Comparison of ENCODE assay signal across 12 cellular contexts in the genomic region with DNA sequence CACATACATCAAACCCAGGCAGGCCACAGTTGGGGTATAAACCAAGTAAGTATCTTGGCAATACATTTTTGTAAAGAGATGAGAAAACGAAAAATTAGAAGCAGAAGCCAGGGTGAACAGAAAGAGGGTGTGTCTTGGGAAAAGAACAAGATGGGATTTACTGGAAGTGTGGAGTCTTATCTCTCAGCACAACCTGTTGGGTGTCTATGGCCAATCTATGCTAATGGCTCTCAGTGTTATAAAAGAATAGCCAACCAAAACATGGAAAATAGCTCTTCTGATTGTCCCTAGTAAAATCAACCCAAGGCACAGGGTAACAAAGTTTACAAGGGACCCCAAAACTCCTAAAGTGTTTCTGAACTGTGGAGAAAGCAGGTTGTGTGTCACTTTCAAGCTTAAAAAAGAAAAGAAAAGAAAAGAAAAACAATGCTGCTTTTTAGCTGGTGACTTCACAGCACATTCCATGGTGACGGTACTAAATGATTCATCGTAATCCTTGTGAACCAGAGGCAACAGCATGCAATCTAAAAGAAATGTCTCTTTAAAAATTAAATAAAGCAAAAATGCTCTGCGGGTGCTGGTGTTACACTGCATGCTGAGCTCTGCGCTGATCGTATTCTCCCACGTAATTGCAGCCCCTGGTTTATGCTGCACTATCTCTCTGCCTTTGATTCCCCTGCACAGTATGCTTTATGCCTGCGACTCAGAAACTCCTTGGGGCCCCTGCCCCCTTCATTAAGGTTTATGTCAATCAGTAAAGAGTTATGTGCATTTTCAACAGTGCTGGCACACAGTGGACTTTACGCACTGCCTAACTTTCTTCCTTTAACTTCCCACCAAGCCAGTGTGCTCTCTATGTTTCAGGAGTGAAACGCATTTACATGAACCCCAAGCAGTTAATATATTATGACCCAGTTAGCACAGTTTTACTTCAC.
DNase-seq lines count a peak whose midpoint lies in the region; ATAC-seq and TF ChIP-seq lines count a peak whose summit lies in the region.
"Had no signal": no experiment of that assay in that cellular context is flagged by ENCODE, and none has a peak within 500 bp of the region (broad histone marks: within the 10 kb centered on the region; RNA-seq: fewer than 3 reads in every experiment).

No MANE protein-coding gene starts in this region.

- no peak overlapping the region for H2BK15ac ChIP-seq in H9 (ENCODE audit: low read depth, low read length)

- POLR2A ChIA-PET in AG04450 (lab: Yijun Ruan, JAX) = no interaction called here

- H2BK120ac ChIP-seq in H9 (ENCODE audit: low read depth, low read length, poor library complexity, severe bottlenecking) = no peak overlapping the region

- no peak overlapping the region for H4K8ac ChIP-seq in H9 (replicated peaks; ENCODE audit: insufficient read length, low read depth, low read length)

- H3K27ac Mint-ChIP-seq in mesothelial cell of epicardium (peak overlapping the region; percentile 65), H9 (peak overlapping the region in 1 of 3 experiments; percentile 76; a peak in 1 of 7 replicates)
- H3K27ac Mint-ChIP-seq: CD4-positive, alpha-beta memory T cell; natural killer cell had no signal

- peaks cover 3% of the 10 kb centered on the region for H3K27me3 ChIP-seq in AG04450 (ENCODE audit: control insufficient read depth, insufficient read depth, low read length)
- H3K27me3 ChIP-seq in H9 (ENCODE audit: insufficient read depth, low read length) = no peaks in the 10 kb centered on the region

- WGBS in H9 (ENCODE audit: extremely low coverage, insufficient read length, low lambda C conversion rate) = no CpG with 5 or more reads among the region's 10 CpGs

- H3T11ph ChIP-seq in H9 (ENCODE audit: low read length) = no peak overlapping the region

- H3K4me1 Mint-ChIP-seq in mesothelial cell of epicardium (peaks cover 25% of the 10 kb centered on the region), H9 (peaks cover 32 to 45% of the 10 kb centered on the region in 2 experiments)
- H3K4me1 Mint-ChIP-seq: CD4-positive, alpha-beta memory T cell; natural killer cell had no signal

- DNase-seq in AG04450 (ENCODE audit: low read depth, low spot score) (peak; percentile 50), LHCN-M2 (ENCODE audit: low read depth) (peak; percentile 70), caudate nucleus (lab: John Stamatoyannopoulos, UW) (no peak), mesothelial cell of epicardium (ENCODE audit: low spot score in 2 of 2, unreplicated experiment in 2 of 2) (no peak), H9 (no peak), mucosa of descending colon (no peak), D341Med (ENCODE audit: low spot score) (no peak), NCI-H2107 (lab: John Stamatoyannopoulos, UW) (no peak)
- DNase-seq: activated CD4-positive, alpha-beta T cell treated with anti-CD3 and anti-CD28 coated beads, Interleukin-2, amount 50 U/mL, for 4 hours; CD4-positive, alpha-beta memory T cell; natural killer cell; NCI-H1092 treated with DMSO at 0.1 percent for 48 hours had no signal

- H2AK5ac ChIP-seq in H9 (ENCODE audit: insufficient read length, low read length) = no peak overlapping the region

- no peak overlapping the region for H3K4ac ChIP-seq in H9 (ENCODE audit: low read depth, low read length)

- H3K4me3 ChIP-seq in AG04450 (ENCODE audit: low read depth, low read length) = peak overlapping the region; percentile 37
- H3K4me3 ChIP-seq in mucosa of descending colon = no peak overlapping the region

- no peak overlapping the region for H3K4me2 ChIP-seq in H9 (ENCODE audit: insufficient read depth, insufficient read length, low read length)

- no peak overlapping the region for H4K91ac ChIP-seq in H9 (ENCODE audit: insufficient read length, low read depth, low read length)

- no peaks in the 10 kb centered on the region for H3K27me3 Mint-ChIP-seq in mesothelial cell of epicardium (ENCODE audit: low read depth)
- H3K27me3 Mint-ChIP-seq in H9 (ENCODE audit: low read depth) = peaks cover 17% of the 10 kb centered on the region
- H3K27me3 Mint-ChIP-seq: CD4-positive, alpha-beta memory T cell had no signal

- no peak overlapping the region for H4K5ac ChIP-seq in H9 (ENCODE audit: insufficient read length, low read depth, low read length)

- TF ChIP-seq CTCF in AG04450 (IDR thresholded peaks at IDR 0.05; ENCODE audit: low read depth, low read length) (no peak), mesothelial cell of epicardium (IDR thresholded peaks at IDR 0.05; ENCODE audit: unreplicated experiment) (no peak), H9 (conservative IDR thresholded peaks at IDR 0.05) (no peak), mucosa of descending colon (IDR thresholded peaks at IDR 0.05) (no peak)

- no peaks in the 10 kb centered on the region for H3K79me2 ChIP-seq in H9 (ENCODE audit: insufficient read depth, low read length)

- H3K9me3 ChIP-seq in AG04450 (ENCODE audit: control insufficient read depth, insufficient read depth, low read length) = no peaks in the 10 kb centered on the region
- peaks cover 6% of the 10 kb centered on the region for H3K9me3 ChIP-seq in H9 (ENCODE audit: control insufficient read depth, low read depth, low read length)
- H3K9me3 ChIP-seq in mucosa of descending colon = no peaks in the 10 kb centered on the region

- H3K27ac ChIP-seq in AG04450 (ENCODE audit: low read depth, low read length) = peak overlapping the region; percentile 48
- peak overlapping the region; percentile 58 for H3K27ac ChIP-seq in caudate nucleus (ENCODE audit: low read depth, low read length)
- no peak overlapping the region for H3K27ac ChIP-seq in H9 (ENCODE audit: insufficient read length, low read depth, low read length)

- H3K14ac ChIP-seq in H9 (ENCODE audit: insufficient read depth, low read length) = no peak overlapping the region

- H3K36me3 Mint-ChIP-seq in mesothelial cell of epicardium (no peaks in the 10 kb centered on the region), H9 (ENCODE audit: insufficient read depth in 1 of 3, low read depth in 3 of 3) (peaks cover 8 to 14% (median 12%) of the 10 kb centered on the region in 3 experiments)
- H3K36me3 Mint-ChIP-seq: CD4-positive, alpha-beta memory T cell had no signal

- H3K4me3 Mint-ChIP-seq in mesothelial cell of epicardium (peak overlapping the region; percentile 32), H9 (no peak overlapping the region)
- H3K4me3 Mint-ChIP-seq: CD4-positive, alpha-beta memory T cell; natural killer cell had no signal

- H3K56ac ChIP-seq in H9 (ENCODE audit: insufficient read length, low read depth, low read length) = no peak overlapping the region

- H2AFZ ChIP-seq in H9 (ENCODE audit: low read length) = no peak overlapping the region

- peaks cover 3% of the 10 kb centered on the region for H4K20me1 ChIP-seq in H9 (ENCODE audit: control insufficient read depth, insufficient read depth, insufficient read length)

- no peak overlapping the region for H2BK20ac ChIP-seq in H9 (ENCODE audit: low read depth, low read length, poor library complexity, severe bottlenecking)

- no peaks in the 10 kb centered on the region for H3K23me2 ChIP-seq in H9 (ENCODE audit: insufficient read length, low read depth, low read length, poor library complexity, severe bottlenecking)

- no peaks in the 10 kb centered on the region for H3K79me1 ChIP-seq in H9 (ENCODE audit: insufficient read depth, low read depth, low read length, poor library complexity, severe bottlenecking)

- H3K23ac ChIP-seq in H9 (ENCODE audit: insufficient read length, low read depth, low read length) = no peak overlapping the region

- intact Hi-C loops in mucosa of descending colon (cut with DNase I, micrococcal nuclease) = no loop called here

- no peak overlapping the region for H2BK12ac ChIP-seq in H9 (ENCODE audit: insufficient read length, low read depth, low read length)

- CTCF ChIA-PET in AG04450 (lab: Charles Lee) = interaction anchor here (1.1 kb wide), 1 partner anchor 635 kb away, joined by 4 read pairs; no protein-coding TSS in a partner anchor

- H3K9ac ChIP-seq in H9 (ENCODE audit: extremely low read depth, insufficient read length, low read length) = no peak overlapping the region

- H3K9me3 Mint-ChIP-seq in mesothelial cell of epicardium (peaks cover 2% of the 10 kb centered on the region), H9 (peaks cover 17 to 31% of the 10 kb centered on the region in 2 experiments)
- H3K9me3 Mint-ChIP-seq: natural killer cell had no signal

- H3K36me3 ChIP-seq in mucosa of descending colon (ENCODE audit: low read depth) = no peaks in the 10 kb centered on the region

- no peak overlapping the region for H3K18ac ChIP-seq in H9 (ENCODE audit: insufficient read length, low read depth, low read length)

- H3K4me1 ChIP-seq in H9 (ENCODE audit: insufficient read depth, low read length) (no peaks in the 10 kb centered on the region; the same call in 1 of the 2 replicates), mucosa of descending colon (ENCODE audit: low read depth) (no peaks in the 10 kb centered on the region)

- no peak for ATAC-seq in mucosa of descending colon
- ATAC-seq: natural killer cell had no signal

- H2BK5ac ChIP-seq in H9 (ENCODE audit: insufficient read length, low read length) = no peak overlapping the region

Comparison
In these comparisons a context has a peak if more than half of its experiments do, and no peak if none do; other contexts are left out.
1. DNase-seq: peak in AG04450 (single experiment) and LHCN-M2 (single experiment); none in caudate nucleus (0 of 61), mesothelial cell of epicardium (0 of 2), H9 (single experiment), mucosa of descending colon (0 of 3), D341Med (single experiment) and NCI-H2107 (single experiment).